ENCODE assay signal across 15 cellular contexts in the genomic region with DNA sequence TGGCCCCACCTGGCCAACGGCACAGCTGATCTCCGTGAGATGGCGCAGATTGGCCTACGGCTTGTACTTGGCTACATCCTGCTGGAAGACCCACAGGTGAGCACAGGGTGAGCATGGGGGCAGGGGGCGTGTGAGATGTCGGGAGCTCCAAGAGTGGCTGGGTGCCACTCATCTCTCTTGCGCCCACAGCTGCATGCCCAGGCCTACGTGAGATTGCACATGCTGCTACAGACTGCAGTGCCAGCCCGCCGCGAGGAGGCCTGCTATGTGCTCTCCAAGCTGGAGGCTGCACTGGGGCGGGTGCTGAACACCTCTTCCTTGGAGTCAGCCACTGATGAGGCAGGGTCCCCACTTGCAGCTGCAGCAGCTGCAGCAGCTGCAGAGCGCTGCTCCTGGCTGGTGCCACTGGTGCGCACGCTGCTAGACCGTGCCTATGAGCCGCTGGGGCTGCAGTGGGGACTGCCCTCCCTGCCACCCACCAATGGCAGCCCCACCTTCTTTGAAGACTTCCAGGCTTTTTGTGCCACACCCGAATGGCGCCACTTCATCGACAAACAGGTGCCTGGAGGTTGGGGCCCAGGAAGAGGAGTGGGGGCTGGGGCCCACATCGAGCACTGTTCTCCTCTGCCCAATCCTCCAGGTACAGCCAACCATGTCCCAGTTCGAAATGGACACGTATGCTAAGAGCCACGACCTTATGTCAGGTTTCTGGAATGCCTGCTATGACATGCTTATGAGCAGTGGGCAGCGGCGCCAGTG. TPM values are rescaled to one million over a fixed set of nuclear protein-coding genes. Genes with fewer than 3 reads are reported as not detected.
DNase-seq lines count a peak whose midpoint lies in the region; ATAC-seq and TF ChIP-seq lines count a peak whose summit lies in the region.
"Had no signal": no experiment of that assay in that cellular context is flagged by ENCODE, and none has a peak within 500 bp of the region (broad histone marks: within the 10 kb centered on the region; RNA-seq: fewer than 3 reads in every experiment).

No MANE protein-coding gene starts in this region.

- peak; percentile 0 for DNase-seq in stimulated activated CD4-positive, alpha-beta T cell treated with anti-CD3 and anti-CD28 coated beads, Interleukin-1b, Interleukin-23, amount 100 ng/mL, for 48 hours
- no peak for DNase-seq in stimulated activated CD4-positive, alpha-beta T cell treated with anti-CD3 and anti-CD28 coated beads, Interleukin-4, amount 100 ng/mL, for 24 hours
- DNase-seq in chondrocyte (ENCODE audit: low spot score) (peak; percentile 89), mucosa of descending colon (peak in 2 of 3 donors; percentile 21 to 50), upper lobe of right lung (peak; percentile 61), testis (no peak)
- DNase-seq in activated CD4-positive, alpha-beta T cell treated with anti-CD3 and anti-CD28 coated beads, Interleukin-2, amount 10 ng/mL, durations not matched to agents 7 days and 5 days, result no peak
- DNase-seq: Calu3; CD4-positive, alpha-beta T cell; KG1; NCI-H1092; NCI-H1694 treated with DMSO at 0.1 percent for 48 hours; PC-9 had no signal

- TF ChIP-seq CTCF in chondrocyte (IDR thresholded peaks at IDR 0.05) (no peak), mucosa of descending colon (IDR thresholded peaks at IDR 0.05) (no peak), upper lobe of right lung (IDR thresholded peaks at IDR 0.05) (no peak), testis (IDR thresholded peaks at IDR 0.05) (no peak)

- peaks cover 8% of the 10 kb centered on the region for H3K36me3 Mint-ChIP-seq in chondrocyte (ENCODE audit: low read depth)
- H3K36me3 Mint-ChIP-seq in activated CD4-positive, alpha-beta T cell treated with anti-CD3 and anti-CD28 coated beads, Interleukin-2, amount 10 ng/mL, durations not matched to agents 7 days and 5 days (ENCODE audit: low read depth), result peaks cover 50% of the 10 kb centered on the region

- 91 to 92% methylated on average over 15 to 26 of the region's 26 CpGs for WGBS in testis, 2 donors

- TF ChIP-seq POLR2A in testis (IDR thresholded peaks at IDR 0.05), result no peak

- no peak overlapping the region for H3K4me3 Mint-ChIP-seq in chondrocyte (ENCODE audit: unreplicated experiment)
- H3K4me3 Mint-ChIP-seq in activated CD4-positive, alpha-beta T cell treated with anti-CD3 and anti-CD28 coated beads, Interleukin-2, amount 10 ng/mL, durations not matched to agents 7 days and 5 days, result no peak overlapping the region
- H3K4me3 Mint-ChIP-seq: B cell; CD4-positive, alpha-beta T cell; GM23338 had no signal

- H3K4me1 ChIP-seq in mucosa of descending colon (ENCODE audit: low read depth), result no peaks in the 10 kb centered on the region
- H3K4me1 ChIP-seq in upper lobe of right lung, result no peaks in the 10 kb centered on the region
- no peaks in the 10 kb centered on the region for H3K4me1 ChIP-seq in testis

- H3K27ac Mint-ChIP-seq in chondrocyte (ENCODE audit: unreplicated experiment), result no peak overlapping the region
- H3K27ac Mint-ChIP-seq in activated CD4-positive, alpha-beta T cell treated with anti-CD3 and anti-CD28 coated beads, Interleukin-2, amount 10 ng/mL, durations not matched to agents 7 days and 5 days, result no peak overlapping the region
- H3K27ac Mint-ChIP-seq: B cell; CD4-positive, alpha-beta T cell; GM23338 had no signal

- H3K9me3 Mint-ChIP-seq in chondrocyte (ENCODE audit: low read depth), result no peaks in the 10 kb centered on the region
- H3K9me3 Mint-ChIP-seq in activated CD4-positive, alpha-beta T cell treated with anti-CD3 and anti-CD28 coated beads, Interleukin-2, amount 10 ng/mL, durations not matched to agents 7 days and 5 days, result no peaks in the 10 kb centered on the region
- H3K9me3 Mint-ChIP-seq: CD4-positive, alpha-beta T cell; GM23338 had no signal

- no peaks in the 10 kb centered on the region for H3K4me1 Mint-ChIP-seq in chondrocyte (ENCODE audit: low read depth)
- peaks cover 11% of the 10 kb centered on the region for H3K4me1 Mint-ChIP-seq in activated CD4-positive, alpha-beta T cell treated with anti-CD3 and anti-CD28 coated beads, Interleukin-2, amount 10 ng/mL, durations not matched to agents 7 days and 5 days

- ATAC-seq in mucosa of descending colon, result no peak
- peak; percentile 53 for ATAC-seq in upper lobe of right lung

- H3K27ac ChIP-seq in upper lobe of right lung (no peak overlapping the region), testis (no peak overlapping the region)
- H3K27ac ChIP-seq: PC-9 had no signal

- H3K27me3 Mint-ChIP-seq in chondrocyte (ENCODE audit: low read depth), result no peaks in the 10 kb centered on the region
- no peaks in the 10 kb centered on the region for H3K27me3 Mint-ChIP-seq in activated CD4-positive, alpha-beta T cell treated with anti-CD3 and anti-CD28 coated beads, Interleukin-2, amount 10 ng/mL, durations not matched to agents 7 days and 5 days
- H3K27me3 Mint-ChIP-seq: B cell; CD4-positive, alpha-beta T cell had no signal

- H3K27me3 ChIP-seq in upper lobe of right lung (no peaks in the 10 kb centered on the region), testis (no peaks in the 10 kb centered on the region)

- CTCF ChIA-PET in activated CD4-positive, alpha-beta T cell treated with anti-CD3 and anti-CD28 coated beads, Interleukin-2, amount 10 ng/mL, durations not matched to agents 7 days and 5 days (lab: Charles Lee), result interaction anchor here (0.7 to 1.5 kb wide), 2 partner anchors 22 to 78 kb away, joined by 3 to 4 read pairs; no protein-coding TSS in a partner anchor

- intact Hi-C loops in mucosa of descending colon (cut with DNase I, micrococcal nuclease), result no loop called here
- intact Hi-C loops in upper lobe of right lung (cut with DNase I), result no loop called here
- intact Hi-C loops in testis (cut with DNase I; ENCODE audit: low total_unique reads), result no loop called here

- H3K4me3 ChIP-seq in mucosa of descending colon (no peak overlapping the region), upper lobe of right lung (no peak overlapping the region), testis (no peak overlapping the region)
- H3K4me3 ChIP-seq: GM23338, PC-9 had no signal

- H3K36me3 ChIP-seq in mucosa of descending colon (ENCODE audit: low read depth) (peaks cover 6% of the 10 kb centered on the region), upper lobe of right lung (peaks cover 74% of the 10 kb centered on the region), testis (ENCODE audit: low read depth, missing control alignments) (no peaks in the 10 kb centered on the region)

- POLR2A ChIA-PET in activated CD4-positive, alpha-beta T cell treated with anti-CD3 and anti-CD28 coated beads, Interleukin-2, amount 10 ng/mL, durations not matched to agents 7 days and 5 days (lab: Charles Lee), result no interaction called here

- no peaks in the 10 kb centered on the region for H3K9me3 ChIP-seq in mucosa of descending colon
- H3K9me3 ChIP-seq in upper lobe of right lung, result no peaks in the 10 kb centered on the region
- no peaks in the 10 kb centered on the region for H3K9me3 ChIP-seq in testis

RNA-seq across cellular contexts. Expression of gene NBEAL2, which starts 22.4 kb away (rescaled TPM):
- total RNA-seq in chondrocyte (15.9 to 18.1 TPM (median 16.5 TPM) in 3 replicates), mucosa of descending colon (10 to 100 TPM; 49.2 to 94.0 (median 53.7) TPM), upper lobe of right lung (116 TPM), testis (10 to 100 TPM; 40.2 to 44.8 TPM)
- total RNA-seq in activated CD4-positive, alpha-beta T cell treated with anti-CD3 and anti-CD28 coated beads, Interleukin-2, amount 10 ng/mL, durations not matched to agents 7 days and 5 days, result 100 to 1,000 TPM; 194 to 212 TPM
- 16.2 TPM for polyA plus RNA-seq in testis (ENCODE audit: insufficient read depth, low read depth, low replicate concordance)

RNA-seq across cellular contexts. Expression of gene CCDC12, which starts 25.4 kb away (rescaled TPM):
- 21.8 to 23.3 TPM (median 22.3 TPM) in 3 replicates for total RNA-seq in chondrocyte
- total RNA-seq in mucosa of descending colon, result 10 to 100 TPM; 40.7 to 59.2 (median 45.0) TPM
- total RNA-seq in upper lobe of right lung, result 42.1 TPM
- total RNA-seq in activated CD4-positive, alpha-beta T cell treated with anti-CD3 and anti-CD28 coated beads, Interleukin-2, amount 10 ng/mL, durations not matched to agents 7 days and 5 days, result 10 to 100 TPM; 48.7 to 56.1 TPM
- 10 to 100 TPM; 59.6 to 66.6 TPM for total RNA-seq in testis
- 43.3 TPM for polyA plus RNA-seq in testis (ENCODE audit: insufficient read depth, low read depth, low replicate concordance)

Comparison
In these comparisons a context has a peak if more than half of its experiments do, and no peak if none do; other contexts are left out.
1. DNase-seq: peak in stimulated activated CD4-positive, alpha-beta T cell treated with anti-CD3 and anti-CD28 coated beads, Interleukin-1b, Interleukin-23, amount 100 ng/mL, for 48 hours (single experiment), chondrocyte (single experiment), mucosa of descending colon (2 of 3) and upper lobe of right lung (single experiment); none in stimulated activated CD4-positive, alpha-beta T cell treated with anti-CD3 and anti-CD28 coated beads, Interleukin-4, amount 100 ng/mL, for 24 hours (single experiment), activated CD4-positive, alpha-beta T cell treated with anti-CD3 and anti-CD28 coated beads, Interleukin-2, amount 10 ng/mL, durations not matched to agents 7 days and 5 days (single experiment) and testis (single experiment).